8 cellular contexts compared by ENCODE assay signal in the genomic region with DNA sequence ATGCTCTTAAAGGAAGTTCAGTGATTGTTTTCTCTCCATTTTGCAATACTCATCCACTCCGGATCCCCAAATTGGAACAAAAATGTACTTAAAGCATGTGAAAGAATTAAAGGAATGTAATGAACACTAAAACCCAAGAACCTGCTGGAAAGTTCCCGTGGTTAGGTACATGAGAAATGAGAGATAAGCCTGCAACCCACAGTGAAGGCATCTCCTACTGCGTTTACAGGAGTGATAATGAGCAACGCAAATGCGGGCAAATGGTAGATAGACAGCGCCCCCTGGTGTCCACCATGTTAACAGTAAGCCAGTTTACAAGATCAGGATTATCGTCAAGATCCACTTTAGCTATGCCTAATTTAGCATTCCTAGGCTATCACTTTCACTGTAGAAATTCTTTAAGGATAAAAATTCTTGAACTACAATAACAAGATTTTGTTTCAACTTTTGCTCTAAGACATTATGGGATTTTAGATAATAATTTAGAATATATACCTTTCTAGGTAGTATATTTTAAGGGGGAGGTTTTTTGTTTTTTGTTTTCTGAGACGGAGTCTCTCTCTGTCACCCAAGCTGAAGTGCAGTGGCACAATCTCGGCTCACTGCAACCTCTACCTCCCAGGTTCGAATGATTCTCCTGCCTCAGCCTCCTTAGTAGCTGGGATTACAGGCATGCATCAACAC. TPM values are rescaled to one million over a fixed set of nuclear protein-coding genes. Genes with fewer than 3 reads are reported as not detected.
A peak's percentile ranks its signal among the peaks of the same experiment; 100 is the strongest.
DNase-seq lines count a peak whose midpoint lies in the region; ATAC-seq and TF ChIP-seq lines count a peak whose summit lies in the region.

No MANE protein-coding gene starts in this region.

- ATAC-seq in HG03342 (IDR thresholded peaks at IDR 0.05; ENCODE audit: unreplicated experiment) (peak; percentile 50), GM21367 (IDR thresholded peaks at IDR 0.05; ENCODE audit: unreplicated experiment) (no peak)

- DNase-seq in NCI-H510A (lab: John Stamatoyannopoulos, UW), result peak; percentile 40
- DNase-seq in activated CD4-positive, alpha-beta T cell treated with anti-CD3 and anti-CD28 coated beads for 1 hour, result peak; percentile 77
- DNase-seq in cerebellum (ENCODE audit: low spot score), result peak; percentile 77
- DNase-seq in kidney tubule cell (ENCODE audit: low spot score), result peak; percentile 83
- peak; percentile 91 for DNase-seq in stimulated activated CD4-positive, alpha-beta T cell treated with anti-CD3 and anti-CD28 coated beads, Interleukin-2, amount 100 ng/mL, for 48 hours

- peak; percentile 74 for TF ChIP-seq CTCF in GM12874 (IDR thresholded peaks at IDR 0.05; ENCODE audit: insufficient read depth, low read depth, low read length)

RNA-seq across cellular contexts. Expression of a gene that starts 29.9 kb away (rescaled TPM):
- total RNA-seq in cerebellum, result 80.4 TPM

RNA-seq across cellular contexts. Expression of a gene that starts 37.5 kb away (rescaled TPM):
- total RNA-seq in cerebellum, result 5.2 TPM

RNA-seq across cellular contexts. Expression of a gene that starts 37.8 kb away (rescaled TPM):
- total RNA-seq in cerebellum, result 13.2 TPM

Comparison
In these comparisons a context has a peak if more than half of its experiments do, and no peak if none do; other contexts are left out.
1. DNase-seq: peak in every context shown above with its lines; median percentile 91 in stimulated activated CD4-positive, alpha-beta T cell treated with anti-CD3 and anti-CD28 coated beads, Interleukin-2, amount 100 ng/mL, for 48 hours; 83 in kidney tubule cell; 77 in activated CD4-positive, alpha-beta T cell treated with anti-CD3 and anti-CD28 coated beads for 1 hour; 77 in cerebellum; 40 in NCI-H510A.